Comparison of ENCODE assay signal across 13 cellular contexts in the genomic region with DNA sequence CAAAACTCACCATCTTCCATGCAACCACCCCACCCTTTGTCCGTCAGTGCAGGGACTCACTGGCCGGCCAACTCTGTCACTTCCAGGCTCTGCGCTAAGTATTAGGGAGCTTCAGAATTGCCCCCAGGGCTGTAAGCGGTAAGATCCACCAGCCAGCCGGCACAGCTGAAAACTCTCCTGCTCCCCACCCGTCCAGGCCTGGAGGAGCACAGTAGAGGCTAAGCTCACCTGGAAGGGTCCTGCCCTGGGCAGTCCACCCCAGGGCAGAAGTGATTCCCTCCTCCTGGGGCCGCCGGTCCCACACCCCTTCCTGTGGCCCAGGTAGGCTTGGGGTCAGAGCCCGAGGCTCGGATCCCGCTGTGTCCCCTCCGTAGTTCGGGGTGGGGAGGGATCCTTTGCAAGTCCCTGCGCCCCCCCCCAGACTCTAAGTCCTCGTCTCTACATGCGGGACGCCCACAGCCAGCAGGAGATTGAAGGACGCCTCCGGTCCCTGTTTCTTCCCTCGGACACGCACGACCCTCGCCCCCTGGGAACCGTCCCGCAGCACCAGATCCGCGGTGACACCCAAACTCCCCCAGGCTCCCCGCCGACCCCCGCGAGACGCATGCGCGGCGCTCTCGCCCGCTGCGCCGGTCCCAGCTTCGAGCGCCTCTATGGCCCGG.
DNase-seq lines count a peak whose midpoint lies in the region; ATAC-seq and TF ChIP-seq lines count a peak whose summit lies in the region.
"Had no signal": no experiment of that assay in that cellular context is flagged by ENCODE, and none has a peak within 500 bp of the region (broad histone marks: within the 10 kb centered on the region; RNA-seq: fewer than 3 reads in every experiment).

No MANE protein-coding gene starts in this region.

- H3K36me3 ChIP-seq in esophagus muscularis mucosa (no peaks in the 10 kb centered on the region), SJCRH30 (no peaks in the 10 kb centered on the region), vagina (no peaks in the 10 kb centered on the region)
- H3K36me3 ChIP-seq: BLaER1, transverse colon had no signal

- H3K4me1 ChIP-seq in esophagus muscularis mucosa (peaks cover 11 to 22% (median 21%) of the 10 kb centered on the region in 4 donors), SJCRH30 (peaks cover 8% of the 10 kb centered on the region; the same call in 1 of the 2 replicates), vagina (peaks cover 12% of the 10 kb centered on the region)
- H3K4me1 ChIP-seq: transverse colon had no signal

- H3K27me3 ChIP-seq in esophagus muscularis mucosa: peaks cover 0 to 36% (median 0%) of the 10 kb centered on the region in 4 donors
- H3K27me3 ChIP-seq in SJCRH30: no peaks in the 10 kb centered on the region
- no peaks in the 10 kb centered on the region for H3K27me3 ChIP-seq in vagina
- H3K27me3 ChIP-seq: BLaER1 had no signal

- H3K9me3 ChIP-seq in esophagus muscularis mucosa (no peaks in the 10 kb centered on the region), SJCRH30 (replicated peaks) (no peaks in the 10 kb centered on the region), vagina (no peaks in the 10 kb centered on the region)
- H3K9me3 ChIP-seq: BLaER1, transverse colon had no signal

- POLR2A ChIA-PET in activated CD8-positive, alpha-beta T cell treated with anti-CD3 and anti-CD28 coated beads, Interleukin-2, amount 10 ng/mL, durations not matched to agents 7 days and 5 days (lab: Charles Lee): no interaction called here

- H3K4me3 ChIP-seq in esophagus muscularis mucosa: peak overlapping the region; percentile 20 to 43 (median 32)
- no peak overlapping the region for H3K4me3 ChIP-seq in SJCRH30
- H3K4me3 ChIP-seq in vagina: peak overlapping the region in 1 of 2 donors; percentile 22
- H3K4me3 ChIP-seq: BLaER1, transverse colon had no signal

- no peaks in the 10 kb centered on the region for H3K36me3 Mint-ChIP-seq in mesothelial cell of epicardium
- no peaks in the 10 kb centered on the region for H3K36me3 Mint-ChIP-seq in activated CD8-positive, alpha-beta T cell treated with anti-CD3 and anti-CD28 coated beads, Interleukin-2, amount 10 ng/mL, durations not matched to agents 7 days and 5 days (ENCODE audit: low read depth)
- H3K36me3 Mint-ChIP-seq: T-cell had no signal

- no peaks in the 10 kb centered on the region for H3K9me3 Mint-ChIP-seq in stimulated activated naive CD8-positive, alpha-beta T cell treated with anti-CD3 and anti-CD28 coated beads, Interleukin-15, amount 100 ng/mL, for 72 hours
- peaks cover 4% of the 10 kb centered on the region for H3K9me3 Mint-ChIP-seq in mesothelial cell of epicardium
- no peaks in the 10 kb centered on the region for H3K9me3 Mint-ChIP-seq in activated CD8-positive, alpha-beta T cell treated with anti-CD3 and anti-CD28 coated beads, Interleukin-2, amount 10 ng/mL, durations not matched to agents 7 days and 5 days (ENCODE audit: insufficient read depth)
- H3K9me3 Mint-ChIP-seq: T-cell had no signal

- TF ChIP-seq POLR2A in esophagus muscularis mucosa (IDR thresholded peaks at IDR 0.05; ENCODE audit: low read depth) (no peak), vagina (IDR thresholded peaks at IDR 0.05) (no peak)

- DNase-seq in stimulated activated naive CD8-positive, alpha-beta T cell treated with anti-CD3 and anti-CD28 coated beads, Interleukin-15, amount 100 ng/mL, for 72 hours: peak in 1 of 2 donors; percentile 7
- no peak for DNase-seq in stimulated activated naive CD8-positive, alpha-beta T cell treated with anti-CD3 and anti-CD28 coated beads, Interleukin-15, Interleukin-2, amounts not matched to agents 100 U/mL and 50 U/mL, for 24 hours
- DNase-seq in esophagus muscularis mucosa (ENCODE audit: extremely low spot score) (no peak), mesothelial cell of epicardium (ENCODE audit: low spot score in 2 of 2, unreplicated experiment in 2 of 2) (peak in 1 of 2 experiments; percentile 37), SJCRH30 (no peak), vagina (ENCODE audit: extremely low spot score in 2 of 2) (no peak)
- DNase-seq in activated CD8-positive, alpha-beta T cell treated with anti-CD3 and anti-CD28 coated beads, Interleukin-2, amount 10 ng/mL, durations not matched to agents 7 days and 5 days: no peak
- DNase-seq: NCI-H1436 treated with DMSO at 0.1 percent for 48 hours; NK-92 treated with Interleukin-12 subunit alpha and Interleukin-12 subunit beta, amount 100 ng/mL, for 24 hours; transverse colon had no signal

- ATAC-seq in stimulated activated naive CD8-positive, alpha-beta T cell treated with anti-CD3 and anti-CD28 coated beads, Interleukin-15, amount 100 ng/mL, for 72 hours: peak; percentile 4
- ATAC-seq in stimulated activated naive CD8-positive, alpha-beta T cell treated with anti-CD3 and anti-CD28 coated beads, Interleukin-15, Interleukin-2, amounts not matched to agents 100 U/mL and 50 U/mL, for 24 hours: no peak
- no peak for ATAC-seq in HG02870 (IDR thresholded peaks at IDR 0.05; ENCODE audit: unreplicated experiment)
- no peak for ATAC-seq in activated CD8-positive, alpha-beta T cell treated with anti-CD3 and anti-CD28 coated beads, Interleukin-2, amount 10 ng/mL, durations not matched to agents 7 days and 5 days
- ATAC-seq: T-cell had no signal

- H3K27me3 Mint-ChIP-seq in stimulated activated naive CD8-positive, alpha-beta T cell treated with anti-CD3 and anti-CD28 coated beads, Interleukin-15, amount 100 ng/mL, for 72 hours: no peaks in the 10 kb centered on the region
- H3K27me3 Mint-ChIP-seq in mesothelial cell of epicardium (ENCODE audit: low read depth): no peaks in the 10 kb centered on the region
- H3K27me3 Mint-ChIP-seq in activated CD8-positive, alpha-beta T cell treated with anti-CD3 and anti-CD28 coated beads, Interleukin-2, amount 10 ng/mL, durations not matched to agents 7 days and 5 days (ENCODE audit: low read depth): no peaks in the 10 kb centered on the region
- H3K27me3 Mint-ChIP-seq: T-cell had no signal

- no peak overlapping the region for H3K27ac Mint-ChIP-seq in stimulated activated naive CD8-positive, alpha-beta T cell treated with anti-CD3 and anti-CD28 coated beads, Interleukin-15, amount 100 ng/mL, for 72 hours
- H3K27ac Mint-ChIP-seq in mesothelial cell of epicardium: peak overlapping the region; percentile 30
- no peak overlapping the region for H3K27ac Mint-ChIP-seq in activated CD8-positive, alpha-beta T cell treated with anti-CD3 and anti-CD28 coated beads, Interleukin-2, amount 10 ng/mL, durations not matched to agents 7 days and 5 days
- H3K27ac Mint-ChIP-seq: T-cell had no signal

- intact Hi-C loops in esophagus muscularis mucosa (cut with DNase I): no loop called here
- intact Hi-C loops in vagina (cut with DNase I): no loop called here

- CTCF ChIA-PET in activated CD8-positive, alpha-beta T cell treated with anti-CD3 and anti-CD28 coated beads, Interleukin-2, amount 10 ng/mL, durations not matched to agents 7 days and 5 days (lab: Charles Lee): no interaction called here

- TF ChIP-seq EP300 in esophagus muscularis mucosa (IDR thresholded peaks at IDR 0.05): no peak

- no peak for TF ChIP-seq CTCF in esophagus muscularis mucosa (IDR thresholded peaks at IDR 0.05)
- no peak for TF ChIP-seq CTCF in mesothelial cell of epicardium (IDR thresholded peaks at IDR 0.05; ENCODE audit: unreplicated experiment)
- TF ChIP-seq CTCF in vagina (IDR thresholded peaks at IDR 0.05): no peak

- H3K27ac ChIP-seq in esophagus muscularis mucosa (replicated peaks in 1 of 4) (no peak overlapping the region), SJCRH30 (no peak overlapping the region), vagina (no peak overlapping the region)
- H3K27ac ChIP-seq: BLaER1, transverse colon had no signal

- 57% methylated on average over 36 of the region's 42 CpGs for WGBS in esophagus muscularis mucosa

- no peak overlapping the region for H3K4me3 Mint-ChIP-seq in stimulated activated naive CD8-positive, alpha-beta T cell treated with anti-CD3 and anti-CD28 coated beads, Interleukin-15, amount 100 ng/mL, for 72 hours
- H3K4me3 Mint-ChIP-seq in mesothelial cell of epicardium: no peak overlapping the region
- H3K4me3 Mint-ChIP-seq in activated CD8-positive, alpha-beta T cell treated with anti-CD3 and anti-CD28 coated beads, Interleukin-2, amount 10 ng/mL, durations not matched to agents 7 days and 5 days: no peak overlapping the region
- H3K4me3 Mint-ChIP-seq: T-cell had no signal

- no peaks in the 10 kb centered on the region for H3K4me1 Mint-ChIP-seq in stimulated activated naive CD8-positive, alpha-beta T cell treated with anti-CD3 and anti-CD28 coated beads, Interleukin-15, amount 100 ng/mL, for 72 hours
- peaks cover 44% of the 10 kb centered on the region for H3K4me1 Mint-ChIP-seq in mesothelial cell of epicardium
- peaks cover 30% of the 10 kb centered on the region for H3K4me1 Mint-ChIP-seq in activated CD8-positive, alpha-beta T cell treated with anti-CD3 and anti-CD28 coated beads, Interleukin-2, amount 10 ng/mL, durations not matched to agents 7 days and 5 days (ENCODE audit: low read depth)
- H3K4me1 Mint-ChIP-seq: T-cell had no signal
